Comparison of ENCODE assay signal across 17 cellular contexts in genomic region chr3:100436951-100437350, GRCh38.
"Had no signal": no experiment of that assay in that cellular context is flagged by ENCODE, and none has a peak within 500 bp of the region (broad histone marks: within the 10 kb centered on the region; RNA-seq: fewer than 3 reads in every experiment).

No MANE protein-coding gene starts in this region.

- ATAC-seq: activated CD4-positive, CD25-positive, alpha-beta regulatory T cell treated with anti-CD3 and anti-CD28 coated beads, Interleukin-2, amount 50 U/mL, for 24 hours; activated CD8-positive, alpha-beta T cell treated with anti-CD3 and anti-CD28 coated beads, Interleukin-2, amount 10 ng/mL, durations not matched to agents 7 days and 5 days; activated naive CD4-positive, alpha-beta T cell treated with anti-CD3 and anti-CD28 coated beads, Interleukin-2, amount 50 U/mL, for 72 hours; effector memory CD8-positive, alpha-beta T cell; lower lobe of right lung had no signal

- DNase-seq: activated CD4-positive, alpha-beta T cell treated with anti-CD3 and anti-CD28 coated beads, Interleukin-2, amount 10 ng/mL, durations not matched to agents 7 days and 5 days; activated CD8-positive, alpha-beta memory T cell treated with anti-CD3 and anti-CD28 coated beads, Interleukin-2, amount 50 U/mL, for 48 hours; activated CD8-positive, alpha-beta T cell treated with anti-CD3 and anti-CD28 coated beads, Interleukin-2, amount 10 ng/mL, durations not matched to agents 7 days and 5 days; activated gamma-delta T cell; adrenal gland; effector memory CD8-positive, alpha-beta T cell; foreskin melanocyte; hypothalamus; lower lobe of right lung; posterior cingulate gyrus; stimulated activated CD4-positive, alpha-beta T cell treated with anti-CD3 and anti-CD28 coated beads, Interleukin-2, amount 100 ng/mL, for 24 hours; stimulated activated naive CD4-positive, alpha-beta T cell treated with Interleukin-2 at 50 U/mL for 16 hours; thyroid gland had no signal

- H3K27me3 ChIP-seq: adrenal gland, thyroid gland had no signal

- H3K9me3 Mint-ChIP-seq: activated CD4-positive, alpha-beta T cell treated with anti-CD3 and anti-CD28 coated beads, Interleukin-2, amount 10 ng/mL, durations not matched to agents 7 days and 5 days; effector memory CD8-positive, alpha-beta T cell had no signal

- H3K27ac Mint-ChIP-seq: activated CD4-positive, alpha-beta T cell treated with anti-CD3 and anti-CD28 coated beads, Interleukin-2, amount 10 ng/mL, durations not matched to agents 7 days and 5 days; activated CD8-positive, alpha-beta T cell treated with anti-CD3 and anti-CD28 coated beads, Interleukin-2, amount 10 ng/mL, durations not matched to agents 7 days and 5 days; activated naive CD4-positive, alpha-beta T cell treated with anti-CD3 and anti-CD28 coated beads, Interleukin-2, amount 50 U/mL, for 72 hours; effector memory CD8-positive, alpha-beta T cell; nephron had no signal

- H3K4me1 Mint-ChIP-seq: nephron had no signal

- H3K36me3 ChIP-seq: adrenal gland, lower lobe of right lung, thyroid gland had no signal

- H3K4me3 Mint-ChIP-seq: activated CD4-positive, alpha-beta T cell treated with anti-CD3 and anti-CD28 coated beads, Interleukin-2, amount 10 ng/mL, durations not matched to agents 7 days and 5 days; activated CD8-positive, alpha-beta T cell treated with anti-CD3 and anti-CD28 coated beads, Interleukin-2, amount 10 ng/mL, durations not matched to agents 7 days and 5 days; effector memory CD8-positive, alpha-beta T cell; nephron had no signal

- FAIRE-seq: keratinocyte had no signal

- H3K27me3 Mint-ChIP-seq: activated CD4-positive, alpha-beta T cell treated with anti-CD3 and anti-CD28 coated beads, Interleukin-2, amount 10 ng/mL, durations not matched to agents 7 days and 5 days; effector memory CD8-positive, alpha-beta T cell had no signal

- H3K27ac ChIP-seq: adrenal gland, lower lobe of right lung, thyroid gland had no signal

- H3K4me1 ChIP-seq: adrenal gland, lower lobe of right lung, thyroid gland had no signal

- H3K9me3 ChIP-seq: adrenal gland, thyroid gland had no signal

- H3K4me3 ChIP-seq: adrenal gland, lower lobe of right lung, thyroid gland had no signal
